25 cellular contexts compared by ENCODE assay signal in genomic region chr2:126900646-126901319, GRCh38. TPM values are rescaled to one million over a fixed set of nuclear protein-coding genes. Genes with fewer than 3 reads are reported as not detected.
"Had no signal": no experiment of that assay in that cellular context is flagged by ENCODE, and none has a peak within 500 bp of the region (broad histone marks: within the 10 kb centered on the region; RNA-seq: fewer than 3 reads in every experiment).

No MANE protein-coding gene starts in this region.

- H3K36me3 ChIP-seq: ascending aorta, sigmoid colon, WERI-Rb-1 had no signal

- H3K4me2 ChIP-seq: hepatocyte had no signal

- H3K9me3 ChIP-seq: ascending aorta had no signal

- DNase-seq: activated CD4-positive, alpha-beta T cell treated with anti-CD3 and anti-CD28 coated beads for 1 hour; activated CD4-positive, alpha-beta T cell treated with anti-CD3 and anti-CD28 coated beads, Interleukin-2, amount 50 U/mL, for 48 hours; activated gamma-delta T cell; activated T-cell treated with anti-CD3 and anti-CD28 coated beads, Interleukin-2, amount 50 U/mL, for 48 hours; cerebellar nuclear complex; dermis blood vessel endothelial cell; effector memory CD8-positive, alpha-beta T cell; foreskin fibroblast; sigmoid colon; stimulated activated CD4-positive, alpha-beta T cell treated with anti-CD3 and anti-CD28 coated beads, Interleukin-4, amount 100 ng/mL, for 4 hours; WERI-Rb-1 had no signal

- H3K4me1 ChIP-seq: ascending aorta, sigmoid colon had no signal

- H3K4me3 Mint-ChIP-seq: activated naive CD4-positive, alpha-beta T cell treated with anti-CD3 and anti-CD28 coated beads, Interleukin-2, amount 50 U/mL, for 24 hours; effector memory CD8-positive, alpha-beta T cell; neural crest cell; stimulated activated memory B cell treated with anti-CD40 and anti-IgM and Interleukin-4, amounts not matched to agents 10 μg/mL and 1 μg/mL and 100 μg/mL, for 72 hours had no signal

- H3K27ac Mint-ChIP-seq: activated naive CD4-positive, alpha-beta T cell treated with anti-CD3 and anti-CD28 coated beads, Interleukin-2, amount 50 U/mL, for 24 hours; effector memory CD8-positive, alpha-beta T cell; stimulated activated memory B cell treated with anti-CD40 and anti-IgM and Interleukin-4, amounts not matched to agents 10 μg/mL and 1 μg/mL and 100 μg/mL, for 72 hours had no signal

- H2AFZ ChIP-seq: hepatocyte had no signal

- H3K36me3 Mint-ChIP-seq: activated naive CD4-positive, alpha-beta T cell treated with anti-CD3 and anti-CD28 coated beads, Interleukin-2, amount 50 U/mL, for 24 hours; stimulated activated memory B cell treated with anti-CD40 and anti-IgM and Interleukin-4, amounts not matched to agents 10 μg/mL and 1 μg/mL and 100 μg/mL, for 72 hours had no signal

- H3K4me3 ChIP-seq: ascending aorta, hepatocyte, sigmoid colon, SK-N-MC had no signal

- H3K27ac ChIP-seq: ascending aorta, epithelial cell of prostate, hepatocyte, sigmoid colon, SK-N-MC, WERI-Rb-1 had no signal

- H3K4me1 Mint-ChIP-seq: activated naive CD4-positive, alpha-beta T cell treated with anti-CD3 and anti-CD28 coated beads, Interleukin-2, amount 50 U/mL, for 24 hours; neural crest cell had no signal

- H3K79me2 ChIP-seq: hepatocyte had no signal

- ATAC-seq: effector memory CD8-positive, alpha-beta T cell; stimulated activated memory B cell treated with anti-CD40 and anti-IgM and Interleukin-4, amounts not matched to agents 10 μg/mL and 1 μg/mL and 100 μg/mL, for 72 hours had no signal

- H3K27me3 ChIP-seq: ascending aorta, hepatocyte, sigmoid colon had no signal

RNA-seq across cellular contexts. Expression of gene TEX51, which starts 2.1 kb away (rescaled TPM):
- total RNA-seq: ascending aorta; dermis blood vessel endothelial cell; glomerular endothelial cell; hepatocyte; lung microvascular endothelial cell; myocyte; neural crest cell; osteoblast; pulmonary artery endothelial cell; sigmoid colon; T-helper 2 cell treated with Interferon-gamma antibody and Interleukin-4, amounts not matched to agents 100 ng/mL and 5 ng/mL, for 36 hours; urinary bladder had no signal
